In genomic region chr10:36573246-36573645, GRCh38 we compare ENCODE assay signal across 23 cellular contexts.
"Had no signal": no experiment of that assay in that cellular context is flagged by ENCODE, and none has a peak within 500 bp of the region (broad histone marks: within the 10 kb centered on the region; RNA-seq: fewer than 3 reads in every experiment).

No MANE protein-coding gene starts in this region.

- H3K4me1 ChIP-seq: colonic mucosa, esophagus muscularis mucosa, gastrocnemius medialis, left ventricle myocardium inferior, lower lobe of right lung, pancreas, stomach, transverse colon had no signal

- H3K27ac ChIP-seq: colonic mucosa, dorsolateral prefrontal cortex, epithelial cell of prostate, esophagus muscularis mucosa, gastrocnemius medialis, left ventricle myocardium inferior, lower lobe of right lung, pancreas, stomach, thoracic aorta, transverse colon had no signal

- H3K27me3 ChIP-seq: colonic mucosa, dorsolateral prefrontal cortex, esophagus muscularis mucosa, gastrocnemius medialis, stomach, transverse colon had no signal

- DNase-seq: colonic mucosa; dorsolateral prefrontal cortex; effector CD8-positive, alpha-beta T cell; gastrocnemius medialis; glutamatergic neuron; kidney; left cardiac atrium; left ventricle myocardium inferior; lower lobe of right lung; mesenchymal stem cell; midbrain; occipital lobe; pancreas; right cardiac atrium; small intestine; stimulated activated CD4-positive, alpha-beta T cell treated with anti-CD3 and anti-CD28 coated beads, Interleukin-12 subunit alpha, Interleukin-12 subunit beta, amount 100 ng/mL, for 4 hours; stimulated activated naive CD4-positive, alpha-beta T cell; stomach; substantia nigra; transverse colon had no signal

- H3K36me3 ChIP-seq: colonic mucosa, esophagus muscularis mucosa, gastrocnemius medialis, left ventricle myocardium inferior, lower lobe of right lung, pancreas, stomach, thoracic aorta, transverse colon had no signal

- H3K9me3 ChIP-seq: colonic mucosa, esophagus muscularis mucosa, gastrocnemius medialis, left ventricle myocardium inferior, lower lobe of right lung, pancreas, stomach, thoracic aorta had no signal

- H3K4me3 ChIP-seq: colonic mucosa, dorsolateral prefrontal cortex, esophagus muscularis mucosa, gastrocnemius medialis, left ventricle myocardium inferior, lower lobe of right lung, pancreas, stomach, thoracic aorta, transverse colon had no signal
